ENCODE assay signal across 15 cellular contexts in genomic region chr1:12486401-12487005, GRCh38.
DNase-seq lines count a peak whose midpoint lies in the region; ATAC-seq and TF ChIP-seq lines count a peak whose summit lies in the region.
"Had no signal": no experiment of that assay in that cellular context is flagged by ENCODE, and none has a peak within 500 bp of the region (broad histone marks: within the 10 kb centered on the region; RNA-seq: fewer than 3 reads in every experiment).

No MANE protein-coding gene starts in this region.

- peaks cover 0 to 5% of the 10 kb centered on the region in 2 donors for H3K36me3 ChIP-seq in ascending aorta
- H3K36me3 ChIP-seq in right atrium auricular region: no peaks in the 10 kb centered on the region
- peaks cover 0 to 7% of the 10 kb centered on the region in 2 donors for H3K36me3 ChIP-seq in psoas muscle (ENCODE audit: insufficient read depth in 1 of 2, low read depth in 1 of 2)

- H3K4me1 ChIP-seq in ascending aorta: peaks cover 15% of the 10 kb centered on the region in 2 donors
- H3K4me1 ChIP-seq in right atrium auricular region: peaks cover 0 to 20% of the 10 kb centered on the region in 2 donors
- peaks cover 32% of the 10 kb centered on the region for H3K4me1 ChIP-seq in psoas muscle

- WGBS in psoas muscle, 3 donors: 20 to 37% (median 28%) methylated on average over 17 to 18 of the region's 18 CpGs

- H3K36me3 Mint-ChIP-seq in activated naive CD4-positive, alpha-beta T cell treated with anti-CD3 and anti-CD28 coated beads, Interleukin-2, amount 50 U/mL, for 72 hours: peaks cover 8 to 27% of the 10 kb centered on the region in 2 donors

- H3K27me3 ChIP-seq in ascending aorta: no peaks in the 10 kb centered on the region
- H3K27me3 ChIP-seq in right atrium auricular region: no peaks in the 10 kb centered on the region
- H3K27me3 ChIP-seq in psoas muscle (ENCODE audit: insufficient read depth in 3 of 3, low read length in 2 of 3): no peaks in the 10 kb centered on the region

- DNase-seq in DMS79 treated with DMSO at 0.1 percent for 48 hours (lab: John Stamatoyannopoulos, UW) (peak; percentile 14), ascending aorta (ENCODE audit: low spot score in 2 of 2) (no peak), right atrium auricular region (ENCODE audit: low spot score) (no peak), psoas muscle (peak; percentile 77 to 85), RKO (ENCODE audit: low spot score) (no peak), retina (no peak)
- DNase-seq in activated naive CD4-positive, alpha-beta T cell treated with anti-CD3 and anti-CD28 coated beads, Interleukin-2, amount 50 U/mL, for 72 hours (ENCODE audit: low spot score in 2 of 2): no peak
- DNase-seq: activated CD4-positive, alpha-beta T cell treated with anti-CD3 and anti-CD28 coated beads, Interleukin-2, amount 50 U/mL, for 48 hours; CD4-positive, alpha-beta memory T cell; NCI-H2107; SIG-M5 had no signal

- TF ChIP-seq CTCF in ascending aorta (IDR thresholded peaks at IDR 0.05) (no peak), right atrium auricular region (IDR thresholded peaks at IDR 0.05) (no peak), psoas muscle (IDR thresholded peaks at IDR 0.05) (no peak)

- H3K4me3 ChIP-seq in ascending aorta: no peak overlapping the region
- H3K4me3 ChIP-seq in right atrium auricular region: no peak overlapping the region
- peak overlapping the region; percentile 28 for H3K4me3 ChIP-seq in psoas muscle

- intact Hi-C loops in ascending aorta (cut with DNase I): no loop called here
- intact Hi-C loops in psoas muscle (cut with DNase I): no loop called here

- H3K9me3 ChIP-seq in ascending aorta: no peaks in the 10 kb centered on the region
- H3K9me3 ChIP-seq in right atrium auricular region: no peaks in the 10 kb centered on the region
- H3K9me3 ChIP-seq in psoas muscle: no peaks in the 10 kb centered on the region

- H3K9me3 Mint-ChIP-seq in activated naive CD4-positive, alpha-beta T cell treated with anti-CD3 and anti-CD28 coated beads, Interleukin-2, amount 50 U/mL, for 72 hours: no peaks in the 10 kb centered on the region
- H3K9me3 Mint-ChIP-seq: activated naive CD4-positive, alpha-beta T cell treated with anti-CD3 and anti-CD28 coated beads, Interleukin-2, amount 50 U/mL, for 24 hours; CD4-positive, alpha-beta memory T cell; memory B cell had no signal

- peak overlapping the region in 1 of 2 donors; percentile 13 for H3K27ac Mint-ChIP-seq in activated naive CD4-positive, alpha-beta T cell treated with anti-CD3 and anti-CD28 coated beads, Interleukin-2, amount 50 U/mL, for 72 hours
- H3K27ac Mint-ChIP-seq: activated naive CD4-positive, alpha-beta T cell treated with anti-CD3 and anti-CD28 coated beads, Interleukin-2, amount 50 U/mL, for 24 hours; memory B cell had no signal

- ATAC-seq in psoas muscle (peak; percentile 88 to 93 (median 92)), HG02885 (IDR thresholded peaks at IDR 0.05; ENCODE audit: poor library complexity, unreplicated experiment) (no peak)
- ATAC-seq in activated naive CD4-positive, alpha-beta T cell treated with anti-CD3 and anti-CD28 coated beads, Interleukin-2, amount 50 U/mL, for 72 hours: no peak
- ATAC-seq: esophagus mucosa had no signal

- H3K27ac ChIP-seq in ascending aorta (peak overlapping the region; percentile 23 to 41), right atrium auricular region (peak overlapping the region; percentile 0 to 9), psoas muscle (peak overlapping the region; percentile 75)

Comparison
In these comparisons a context has a peak if more than half of its experiments do, and no peak if none do; other contexts are left out.
1. DNase-seq: peak in DMS79 treated with DMSO at 0.1 percent for 48 hours (single experiment) and psoas muscle (2 of 2); none in ascending aorta (0 of 2), right atrium auricular region (single experiment), RKO (single experiment), retina (single experiment) and activated naive CD4-positive, alpha-beta T cell treated with anti-CD3 and anti-CD28 coated beads, Interleukin-2, amount 50 U/mL, for 72 hours (0 of 2).
2. H3K27ac ChIP-seq: peak in every context shown above with its lines; median percentile 75 in psoas muscle; 32 in ascending aorta; 4 in right atrium auricular region.
3. ATAC-seq: peak in psoas muscle (4 of 4); none in HG02885 (single experiment) and activated naive CD4-positive, alpha-beta T cell treated with anti-CD3 and anti-CD28 coated beads, Interleukin-2, amount 50 U/mL, for 72 hours (0 of 2).